In the genomic region with DNA sequence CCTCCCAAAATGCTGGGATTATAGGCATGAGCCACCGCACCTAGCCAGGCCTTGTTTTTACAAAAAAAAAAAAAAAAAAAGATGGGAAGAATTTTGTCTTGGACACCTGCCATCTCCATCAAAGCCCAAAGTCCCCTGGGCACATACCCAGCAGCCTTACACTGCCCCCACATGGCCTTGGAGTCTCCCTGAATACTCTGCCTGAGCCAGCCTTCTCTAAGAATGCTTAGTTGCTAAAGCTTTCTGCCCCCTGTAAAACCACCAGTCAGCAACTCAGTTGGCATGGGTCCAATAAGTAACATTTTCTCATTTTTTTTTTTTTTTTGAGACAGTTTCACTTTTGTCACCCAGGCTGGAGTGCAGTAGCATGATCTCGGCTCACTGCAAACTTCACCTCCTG, we compare ENCODE assay signal across 10 cellular contexts. TPM values are rescaled to one million over a fixed set of nuclear protein-coding genes. Genes with fewer than 3 reads are reported as not detected.
DNase-seq lines count a peak whose midpoint lies in the region; ATAC-seq and TF ChIP-seq lines count a peak whose summit lies in the region.
"Had no signal": no experiment of that assay in that cellular context is flagged by ENCODE, and none has a peak within 500 bp of the region (broad histone marks: within the 10 kb centered on the region; RNA-seq: fewer than 3 reads in every experiment).

No MANE protein-coding gene starts in this region.

- peak; percentile 70 for TF ChIP-seq CTCF in epithelial cell of proximal tubule (conservative IDR thresholded peaks at IDR 0.05; ENCODE audit: low read depth, low read length)

- peaks cover 2% of the 10 kb centered on the region for H3K4me1 Mint-ChIP-seq in activated CD4-positive, alpha-beta T cell treated with anti-CD3 and anti-CD28 coated beads, Interleukin-2, amount 10 ng/mL, durations not matched to agents 7 days and 5 days

- POLR2A ChIA-PET in activated CD4-positive, alpha-beta T cell treated with anti-CD3 and anti-CD28 coated beads, Interleukin-2, amount 10 ng/mL, durations not matched to agents 7 days and 5 days (lab: Charles Lee), result no interaction called here

- CTCF ChIA-PET in activated CD4-positive, alpha-beta T cell treated with anti-CD3 and anti-CD28 coated beads, Interleukin-2, amount 10 ng/mL, durations not matched to agents 7 days and 5 days (lab: Charles Lee), result no interaction called here

- peaks cover 26% of the 10 kb centered on the region for H3K36me3 Mint-ChIP-seq in activated CD4-positive, alpha-beta T cell treated with anti-CD3 and anti-CD28 coated beads, Interleukin-2, amount 10 ng/mL, durations not matched to agents 7 days and 5 days (ENCODE audit: low read depth)
- H3K36me3 Mint-ChIP-seq: CD4-positive, CD25-positive, alpha-beta regulatory T cell had no signal

- H3K27ac Mint-ChIP-seq in activated CD4-positive, alpha-beta T cell treated with anti-CD3 and anti-CD28 coated beads, Interleukin-2, amount 10 ng/mL, durations not matched to agents 7 days and 5 days, result no peak overlapping the region
- H3K27ac Mint-ChIP-seq: brain; CD4-positive, CD25-positive, alpha-beta regulatory T cell had no signal

- no peak overlapping the region for H3K4me3 ChIP-seq in epithelial cell of proximal tubule (ENCODE audit: low read depth, low read length)

- DNase-seq in NCI-H345 (lab: John Stamatoyannopoulos, UW) (peak; percentile 37), NCI-H345 treated with DMSO at 0.1 percent for 48 hours (lab: John Stamatoyannopoulos, UW; ENCODE audit: unreplicated experiment) (no peak), NCI-H1105 (lab: John Stamatoyannopoulos, UW) (peak; percentile 24), epithelial cell of proximal tubule (ENCODE audit: low read depth) (peak; percentile 7), renal cortical epithelial cell (ENCODE audit: low read depth) (peak; percentile 71)
- no peak for DNase-seq in activated CD4-positive, alpha-beta T cell treated with anti-CD3 and anti-CD28 coated beads, Interleukin-2, amount 10 ng/mL, durations not matched to agents 7 days and 5 days
- DNase-seq: CD4-positive, CD25-positive, alpha-beta regulatory T cell had no signal

- ATAC-seq in GM18517 (IDR thresholded peaks at IDR 0.05; ENCODE audit: unreplicated experiment) (no peak), HG03108 (IDR thresholded peaks at IDR 0.05; ENCODE audit: unreplicated experiment) (no peak)

- H3K4me3 Mint-ChIP-seq in activated CD4-positive, alpha-beta T cell treated with anti-CD3 and anti-CD28 coated beads, Interleukin-2, amount 10 ng/mL, durations not matched to agents 7 days and 5 days, result no peak overlapping the region
- H3K4me3 Mint-ChIP-seq: brain; CD4-positive, CD25-positive, alpha-beta regulatory T cell had no signal

- no peaks in the 10 kb centered on the region for H3K9me3 Mint-ChIP-seq in activated CD4-positive, alpha-beta T cell treated with anti-CD3 and anti-CD28 coated beads, Interleukin-2, amount 10 ng/mL, durations not matched to agents 7 days and 5 days
- H3K9me3 Mint-ChIP-seq: brain had no signal

- H3K27me3 Mint-ChIP-seq in activated CD4-positive, alpha-beta T cell treated with anti-CD3 and anti-CD28 coated beads, Interleukin-2, amount 10 ng/mL, durations not matched to agents 7 days and 5 days, result no peaks in the 10 kb centered on the region
- H3K27me3 Mint-ChIP-seq: brain had no signal

RNA-seq across cellular contexts. Expression of gene SPC25, which starts 40.6 kb away (rescaled TPM):
- total RNA-seq in epithelial cell of proximal tubule (39.7 and 42.1 TPM in 2 replicates), renal cortical epithelial cell (0.60 and 1.2 TPM in 2 replicates)
- total RNA-seq in activated CD4-positive, alpha-beta T cell treated with anti-CD3 and anti-CD28 coated beads, Interleukin-2, amount 10 ng/mL, durations not matched to agents 7 days and 5 days, result 10 to 100 TPM; 51.6 to 52.2 TPM

RNA-seq across cellular contexts. Expression of gene NOSTRIN, which starts 47.2 kb away (rescaled TPM):
- total RNA-seq in epithelial cell of proximal tubule (0.36 and 3.1 TPM in 2 replicates), renal cortical epithelial cell (3.1 and 6.6 TPM in 2 replicates)
- total RNA-seq in activated CD4-positive, alpha-beta T cell treated with anti-CD3 and anti-CD28 coated beads, Interleukin-2, amount 10 ng/mL, durations not matched to agents 7 days and 5 days, result not detected
- total RNA-seq: CD4-positive, CD25-positive, alpha-beta regulatory T cell had no signal

RNA-seq across cellular contexts. Expression of gene G6PC2, which starts 51.5 kb away (rescaled TPM):
- total RNA-seq in epithelial cell of proximal tubule, result not detected in 2 replicates
- total RNA-seq in renal cortical epithelial cell, result not detected in 2 replicates
- total RNA-seq in activated CD4-positive, alpha-beta T cell treated with anti-CD3 and anti-CD28 coated beads, Interleukin-2, amount 10 ng/mL, durations not matched to agents 7 days and 5 days, result not detected
- total RNA-seq: CD4-positive, CD25-positive, alpha-beta regulatory T cell had no signal

Comparison
In these comparisons a context has a peak if more than half of its experiments do, and no peak if none do; other contexts are left out.
1. DNase-seq: peak in NCI-H345 (single experiment), NCI-H1105 (single experiment), epithelial cell of proximal tubule (single experiment) and renal cortical epithelial cell (single experiment); none in NCI-H345 treated with DMSO at 0.1 percent for 48 hours (single experiment) and activated CD4-positive, alpha-beta T cell treated with anti-CD3 and anti-CD28 coated beads, Interleukin-2, amount 10 ng/mL, durations not matched to agents 7 days and 5 days (single experiment).
2. RNA of gene SPC25, which starts 40.6 kb away (total RNA-seq): 51.6 to 52.2 TPM in activated CD4-positive, alpha-beta T cell treated with anti-CD3 and anti-CD28 coated beads, Interleukin-2, amount 10 ng/mL, durations not matched to agents 7 days and 5 days and 39.7 to 42.1 TPM in epithelial cell of proximal tubule; 0.60 to 1.2 TPM in renal cortical epithelial cell; every median in the first group is over 10 times any median in the second.